8 cellular contexts compared by ENCODE assay signal in genomic region chr19:39435499-39436349, GRCh38. TPM values are rescaled to one million over a fixed set of nuclear protein-coding genes. Genes with fewer than 3 reads are reported as not detected.
A peak's percentile ranks its signal among the peaks of the same experiment; 100 is the strongest.
DNase-seq lines count a peak whose midpoint lies in the region; ATAC-seq and TF ChIP-seq lines count a peak whose summit lies in the region.

Gene RPS16 (minus strand): TSS chr19:39435949. CDS start chr19:39435895, 54 bp downstream.

- in situ Hi-C loops in Panc1 (cut with HindIII; ENCODE audit: low pct_unique_long_range_greater_than_20kb, low sequenced_read_pairs), result no loop called here

- H3K27me3 Mint-ChIP-seq in activated T-cell treated with anti-CD3 and anti-CD28 coated beads, Interleukin-2, amount 50 U/mL, for 24 hours, result no peaks in the 10 kb centered on the region

- H3K9me3 ChIP-seq in Panc1 (ENCODE audit: control insufficient read depth, insufficient read depth, low read depth, low read length), result no peaks in the 10 kb centered on the region
- H3K9me3 ChIP-seq in muscle layer of colon (ENCODE audit: low read length), result no peaks in the 10 kb centered on the region

- BruUV-seq in Panc1 (replicated peaks; lab: Mats Ljungman, UMichigan), result no TSS peak

- CTCF ChIA-PET in Panc1 (lab: Charles Lee), result interaction anchor here (0.5 to 1.8 kb wide), 46 partner anchors 9 to 535 kb away, joined by 3 to 34 read pairs (median 6); partner anchors contain the start of genes DLL3, EID2, EID2B and FBL

- H3K4me2 ChIP-seq in KMS-11, result peak within 1 kb of the TSS; percentile 100

- DNase-seq in DMS53 (lab: John Stamatoyannopoulos, UW) (peak; percentile 100), Panc1 (ENCODE audit: low read depth, low spot score) (peak; percentile 100), erythroblast (lab: John Stamatoyannopoulos, UW) (peak; percentile 99 to 100)
- DNase-seq in activated T-cell treated with anti-CD3 and anti-CD28 coated beads, Interleukin-2, amount 50 U/mL, for 24 hours, result peak; percentile 100
- peak; percentile 99 for DNase-seq in stimulated activated CD8-positive, alpha-beta memory T cell treated with anti-CD3 and anti-CD28 coated beads, Interleukin-7, amount 100 ng/mL, for 1 hour (ENCODE audit: low read depth in 2 of 2)

- H3K4me1 Mint-ChIP-seq in activated T-cell treated with anti-CD3 and anti-CD28 coated beads, Interleukin-2, amount 50 U/mL, for 24 hours (ENCODE audit: low read depth), result peaks cover 57% of the 10 kb centered on the region

- H3K9me3 Mint-ChIP-seq in activated T-cell treated with anti-CD3 and anti-CD28 coated beads, Interleukin-2, amount 50 U/mL, for 24 hours, result no peaks in the 10 kb centered on the region

- H3K4me1 ChIP-seq in KMS-11 (ENCODE audit: low read depth, poor library complexity, severe bottlenecking) (peaks cover 50% of the 10 kb centered on the region), Panc1 (ENCODE audit: control insufficient read depth, insufficient read depth, low read length) (peaks cover 77% of the 10 kb centered on the region), muscle layer of colon (ENCODE audit: insufficient read depth, low read length) (peaks cover 27% of the 10 kb centered on the region)

- H3K27ac ChIP-seq in KMS-11 (peak within 1 kb of the TSS; percentile 75), Panc1 (ENCODE audit: low read length) (peak within 1 kb of the TSS; percentile 84), muscle layer of colon (ENCODE audit: low read depth, low read length) (peak within 1 kb of the TSS; percentile 92)

- POLR2A ChIA-PET in Panc1 (lab: Charles Lee), result interaction anchor here (0.5 to 5.9 kb wide), 129 partner anchors 9 to 1376 kb away, joined by 3 to 524 read pairs (median 5); partner anchors contain the start of genes DLL3, DYRK1B, EID2 and EID2B

- peaks cover 27% of the 10 kb centered on the region; the same call in 1 of the 2 replicates for H3K36me3 ChIP-seq in KMS-11 (ENCODE audit: insufficient read depth)
- H3K36me3 ChIP-seq in Panc1 (ENCODE audit: control insufficient read depth, insufficient read depth, low read length), result peaks cover 27% of the 10 kb centered on the region
- H3K36me3 ChIP-seq in muscle layer of colon (ENCODE audit: insufficient read depth, low read length), result peaks cover 28% of the 10 kb centered on the region

- peak within 1 kb of the TSS; percentile 99 for H3K27ac Mint-ChIP-seq in activated T-cell treated with anti-CD3 and anti-CD28 coated beads, Interleukin-2, amount 50 U/mL, for 24 hours

- peak within 1 kb of the TSS; percentile 95 for H3K4me3 Mint-ChIP-seq in activated T-cell treated with anti-CD3 and anti-CD28 coated beads, Interleukin-2, amount 50 U/mL, for 24 hours

- H3K4me3 ChIP-seq in KMS-11 (IDR thresholded peaks at IDR 0.05; ENCODE audit: insufficient read depth, low read depth, low read length), result no peak within 1 kb of the TSS
- H3K4me3 ChIP-seq in Panc1 (ENCODE audit: low read depth in 2 of 2, low read length in 2 of 2), result peak within 1 kb of the TSS; percentile 29 to 58
- H3K4me3 ChIP-seq in muscle layer of colon (ENCODE audit: low read depth in 1 of 2, low read length in 2 of 2), result peak within 1 kb of the TSS; percentile 75 to 99

- ATAC-seq in GM21723 (IDR thresholded peaks at IDR 0.05; ENCODE audit: unreplicated experiment) (peak; percentile 66), Panc1 (peak; percentile 87)

- H4K20me1 ChIP-seq in KMS-11 (ENCODE audit: insufficient read depth), result no peaks in the 10 kb centered on the region

- peak within 1 kb of the TSS; percentile 80; the same call in 1 of the 2 replicates for H2AFZ ChIP-seq in KMS-11 (ENCODE audit: low read depth)

- H3K9ac ChIP-seq in KMS-11 (peak within 1 kb of the TSS; percentile 97), muscle layer of colon (ENCODE audit: low read length) (peak within 1 kb of the TSS; percentile 98)

- intact Hi-C loops in Panc1 (cut with micrococcal nuclease; ENCODE audit: unreplicated experiment), result no loop called here

- TF ChIP-seq POLR2A in erythroblast (IDR thresholded peaks at IDR 0.05; ENCODE audit: low read length), result peak; percentile 98

- H3K27me3 ChIP-seq in KMS-11 (ENCODE audit: insufficient read depth, low read depth) (no peaks in the 10 kb centered on the region), Panc1 (ENCODE audit: control insufficient read depth, insufficient read depth, low read length) (no peaks in the 10 kb centered on the region), muscle layer of colon (ENCODE audit: control insufficient read depth in 1 of 2, insufficient read depth in 2 of 2, low read length in 2 of 2) (no peaks in the 10 kb centered on the region)

- TF ChIP-seq CTCF in KMS-11 (conservative IDR thresholded peaks at IDR 0.05; ENCODE audit: low read depth, low read length) (no peak), Panc1 (IDR thresholded peaks at IDR 0.05) (no peak)

- H3K79me2 ChIP-seq in KMS-11 (ENCODE audit: insufficient read depth, low read depth), result peaks cover 23% of the 10 kb centered on the region

- peaks cover 54% of the 10 kb centered on the region for H3K36me3 Mint-ChIP-seq in activated T-cell treated with anti-CD3 and anti-CD28 coated beads, Interleukin-2, amount 50 U/mL, for 24 hours (ENCODE audit: low read depth)

RNA-seq across cellular contexts. Expression of gene RPS16, which starts in this region (rescaled TPM):
- total RNA-seq in Panc1 (2021; ENCODE audit: unreplicated experiment), result 27,832 TPM
- polyA plus RNA-seq in Panc1 (2012; ENCODE audit: insufficient read length), result 38,578 TPM
